8 cellular contexts compared by ENCODE assay signal in the genomic region with DNA sequence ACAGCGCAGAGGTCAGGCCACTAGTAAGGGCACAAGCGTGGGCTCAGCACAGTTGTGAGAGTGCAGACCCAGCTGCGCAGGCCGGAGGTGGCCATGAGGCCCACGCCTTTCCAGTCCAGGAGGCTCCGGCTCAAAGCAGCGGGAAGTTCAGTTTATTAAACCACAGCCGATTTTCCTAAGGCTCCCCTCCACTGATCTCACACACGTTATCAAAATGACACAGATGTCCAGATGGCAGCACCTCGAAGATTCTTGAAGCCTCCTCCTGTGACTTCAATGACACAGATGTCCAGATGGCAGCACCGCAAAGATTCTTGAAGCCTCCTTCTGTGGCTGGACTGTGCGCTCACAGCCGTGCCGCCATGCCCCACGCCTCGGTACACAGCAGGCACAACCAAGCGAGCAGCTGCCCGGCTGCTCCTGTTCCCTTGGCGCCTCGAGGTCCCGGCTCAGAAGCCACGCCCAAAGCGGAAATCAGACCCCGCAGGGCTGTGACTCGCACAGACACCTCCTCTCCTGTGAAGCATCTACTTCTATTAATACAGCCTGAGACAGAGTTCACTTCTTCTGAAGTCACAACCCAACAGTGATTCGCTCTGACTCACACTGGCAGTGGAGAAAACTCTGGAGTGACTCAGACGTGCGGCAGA.
A peak's percentile ranks its signal among the peaks of the same experiment; 100 is the strongest.
DNase-seq lines count a peak whose midpoint lies in the region; ATAC-seq lines count a peak whose summit lies in the region.

No MANE protein-coding gene starts in this region.

- ATAC-seq in HG02970 (IDR thresholded peaks at IDR 0.05; ENCODE audit: low FRiP score, unreplicated experiment) (no peak), HG03159 (IDR thresholded peaks at IDR 0.05; ENCODE audit: unreplicated experiment) (no peak)

- peak; percentile 78 for DNase-seq in GM04504 (ENCODE audit: low read depth)
- DNase-seq in NCI-H510A (lab: John Stamatoyannopoulos, UW), result peak; percentile 69
- peak; percentile 76 for DNase-seq in activated T-cell treated with anti-CD3 and anti-CD28 coated beads for 48 hours (ENCODE audit: low read depth)
- peak; percentile 85 for DNase-seq in germinal center (ENCODE audit: low spot score)
- peak; percentile 54 to 78 for DNase-seq in stimulated activated CD4-positive, alpha-beta T cell treated with anti-CD3 and anti-CD28 coated beads, Interleukin-4, amount 100 ng/mL, for 4 hours
- DNase-seq in Ammon's horn (ENCODE audit: low spot score), result no peak
